Comparison of ENCODE assay signal across 24 cellular contexts in the genomic region with DNA sequence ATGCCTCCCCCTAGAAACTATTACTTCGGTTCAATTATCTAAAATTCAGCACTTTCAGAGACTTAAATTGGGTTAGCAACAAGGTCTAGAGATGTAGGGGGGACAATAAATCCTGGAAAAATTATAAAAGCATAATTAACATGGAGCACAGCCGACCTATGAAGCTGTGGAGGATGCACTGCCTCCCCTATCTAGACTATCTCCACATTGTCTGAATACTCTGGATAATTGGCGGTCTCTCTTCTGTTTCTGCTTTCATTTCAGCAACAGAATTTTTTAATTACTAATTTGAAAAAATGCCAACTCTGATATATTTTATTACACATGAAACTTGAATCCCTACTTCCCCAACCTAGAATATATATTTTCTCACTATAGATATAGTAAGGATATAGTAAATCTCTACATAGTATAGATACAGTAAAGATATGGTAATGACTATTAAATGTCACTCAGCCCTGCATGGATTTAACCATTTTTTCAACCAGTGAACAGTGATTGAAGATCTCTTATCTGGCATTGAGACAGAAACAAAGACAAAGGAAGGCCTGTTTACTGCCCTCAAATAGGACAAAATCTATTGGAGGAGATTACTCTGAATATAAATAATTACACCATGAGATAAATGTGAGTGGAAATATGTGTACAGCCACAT.
"Had no signal": no experiment of that assay in that cellular context is flagged by ENCODE, and none has a peak within 500 bp of the region (broad histone marks: within the 10 kb centered on the region; RNA-seq: fewer than 3 reads in every experiment).

No MANE protein-coding gene starts in this region.

- ATAC-seq: activated T-cell treated with anti-CD3 and anti-CD28 coated beads, Interleukin-2, amount 50 U/mL, for 4 hours; effector memory CD8-positive, alpha-beta T cell; heart right ventricle; lower lobe of right lung; natural killer cell; pancreas; psoas muscle; stimulated activated naive CD8-positive, alpha-beta T cell treated with anti-CD3 and anti-CD28 coated beads, Interleukin-15, Interleukin-2, amounts not matched to agents 100 U/mL and 50 U/mL, for 24 hours had no signal

- H3K27ac Mint-ChIP-seq: activated naive CD8-positive, alpha-beta T cell; activated T-helper 2 cell treated with anti-CD3 and anti-CD28 coated beads, Interferon-gamma antibody, Interleukin-2, Interleukin-4, amounts not matched to agents 10 μg/mL and 5 μg/mL and 100 μg/mL, durations not matched to agents 14 hours and 24 hours and 36 hours; effector memory CD8-positive, alpha-beta T cell; natural killer cell had no signal

- DNase-seq: activated CD4-positive, alpha-beta T cell treated with anti-CD3 and anti-CD28 coated beads for 1 hour; activated CD8-positive, alpha-beta memory T cell treated with anti-CD3 and anti-CD28 coated beads, Interleukin-2, amount 50 U/mL, for 48 hours; activated naive CD4-positive, alpha-beta T cell; activated T-cell treated with anti-CD3 and anti-CD28 coated beads, Interleukin-2, amount 50 U/mL, for 4 hours; colonic mucosa; dorsolateral prefrontal cortex; effector memory CD8-positive, alpha-beta T cell; esophagus squamous epithelium; heart right ventricle; lower lobe of right lung; natural killer cell; pancreas; psoas muscle; stimulated activated CD4-positive, alpha-beta T cell treated with anti-CD3 and anti-CD28 coated beads, Interleukin-12 subunit alpha, Interleukin-12 subunit beta, amount 100 ng/mL, for 4 hours; stimulated activated CD4-positive, alpha-beta T cell treated with anti-CD3 and anti-CD28 coated beads, Interleukin-4, amount 100 ng/mL, for 4 hours; stimulated activated naive CD8-positive, alpha-beta T cell treated with anti-CD3 and anti-CD28 coated beads, Interleukin-15, Interleukin-2, amounts not matched to agents 100 U/mL and 50 U/mL, for 24 hours; T-helper 1 cell; tibial artery had no signal

- H3K4me1 Mint-ChIP-seq: natural killer cell had no signal

- H3K4me3 ChIP-seq: colonic mucosa, dorsolateral prefrontal cortex, esophagus squamous epithelium, heart right ventricle, lower lobe of right lung, pancreas, psoas muscle, right atrium auricular region, tibial artery had no signal

- H3K36me3 Mint-ChIP-seq: activated naive CD8-positive, alpha-beta T cell; natural killer cell had no signal

- H3K4me3 Mint-ChIP-seq: activated naive CD8-positive, alpha-beta T cell; activated T-cell treated with anti-CD3 and anti-CD28 coated beads, Interleukin-2, amount 50 U/mL, for 4 hours; effector memory CD8-positive, alpha-beta T cell; natural killer cell had no signal

- FAIRE-seq: bronchial epithelial cell, pancreas, TTC549 had no signal

- H3K27ac ChIP-seq: colonic mucosa, dorsolateral prefrontal cortex, esophagus squamous epithelium, heart right ventricle, lower lobe of right lung, neutrophil, pancreas, psoas muscle, right atrium auricular region, tibial artery had no signal

- H3K9me3 Mint-ChIP-seq: activated T-cell treated with anti-CD3 and anti-CD28 coated beads, Interleukin-2, amount 50 U/mL, for 4 hours; activated T-helper 2 cell treated with anti-CD3 and anti-CD28 coated beads, Interferon-gamma antibody, Interleukin-2, Interleukin-4, amounts not matched to agents 10 μg/mL and 5 μg/mL and 100 μg/mL, durations not matched to agents 14 hours and 24 hours and 36 hours; natural killer cell had no signal

- H3K36me3 ChIP-seq: colonic mucosa, esophagus squamous epithelium, heart right ventricle, lower lobe of right lung, neutrophil, pancreas, right atrium auricular region, tibial artery had no signal

- H3K27me3 ChIP-seq: colonic mucosa, dorsolateral prefrontal cortex, heart right ventricle, neutrophil, pancreas, right atrium auricular region, tibial artery had no signal

- H3K9me3 ChIP-seq: colonic mucosa, esophagus squamous epithelium, heart right ventricle, lower lobe of right lung, neutrophil, pancreas, psoas muscle, right atrium auricular region, tibial artery had no signal

- H3K4me1 ChIP-seq: colonic mucosa, lower lobe of right lung, pancreas, psoas muscle, right atrium auricular region had no signal
